ENCODE assay signal across 7 cellular contexts in the genomic region with DNA sequence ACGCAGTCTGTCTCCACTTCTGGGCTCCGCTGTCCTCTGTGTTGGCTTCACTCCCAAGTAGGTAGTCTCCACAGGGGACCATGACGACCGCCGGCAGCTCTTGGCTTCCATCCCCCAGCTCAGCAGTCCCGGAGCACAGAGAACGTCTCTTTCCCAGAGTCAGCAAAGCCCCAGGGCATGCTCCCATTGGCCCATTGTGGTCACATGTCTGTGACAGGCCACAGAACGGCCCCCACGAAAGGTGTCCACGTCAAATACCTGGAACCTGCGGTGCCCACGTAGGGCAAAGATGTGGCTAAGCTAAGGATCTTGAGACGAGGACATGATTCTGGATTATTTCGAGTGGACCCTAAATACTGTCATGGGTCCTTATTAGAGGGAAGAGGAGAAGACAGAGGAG.
"Had no signal": no experiment of that assay in that cellular context is flagged by ENCODE, and none has a peak within 500 bp of the region (broad histone marks: within the 10 kb centered on the region; RNA-seq: fewer than 3 reads in every experiment).

No MANE protein-coding gene starts in this region.

- ATAC-seq: GM23338 had no signal

- FAIRE-seq: H1, H54 had no signal

- DNase-seq: H9, HCEC 1CT, IMR-90, KBM-7 had no signal

- H3K4me3 ChIP-seq: GM23338 had no signal

- H2AFZ ChIP-seq: GM23338 had no signal

- H3K4me2 ChIP-seq: GM23338 had no signal
